25 cellular contexts compared by ENCODE assay signal in genomic region chr3:13210221-13210975, GRCh38.
DNase-seq lines count a peak whose midpoint lies in the region; ATAC-seq and TF ChIP-seq lines count a peak whose summit lies in the region.
"Had no signal": no experiment of that assay in that cellular context is flagged by ENCODE, and none has a peak within 500 bp of the region (broad histone marks: within the 10 kb centered on the region; RNA-seq: fewer than 3 reads in every experiment).

No MANE protein-coding gene starts in this region.

- H3K4me3 Mint-ChIP-seq in WTC11, result no peak overlapping the region
- H3K4me3 Mint-ChIP-seq: activated CD4-positive, alpha-beta memory T cell treated with anti-CD3 and anti-CD28 coated beads for 36 hours; activated naive CD4-positive, alpha-beta T cell treated with anti-CD3 and anti-CD28 coated beads for 36 hours; central memory CD8-positive, alpha-beta T cell had no signal

- H3K4me2 ChIP-seq in BLaER1 treated with 17β-estradiol and CSF1 and Interleukin-3, amounts not matched to agents 10 nM and 100 nM, result peak overlapping the region in 9 of 11 experiments; percentile 47 to 78 (median 66); a peak in 17 of 22 replicates
- H3K4me2 ChIP-seq in osteoblast (ENCODE audit: insufficient read depth, low read length), result no peak overlapping the region

- peak overlapping the region in 3 of 11 experiments; percentile 31 to 58 (median 38); a peak in 4 of 22 replicates for H3K27ac ChIP-seq in BLaER1 treated with 17β-estradiol and CSF1 and Interleukin-3, amounts not matched to agents 10 nM and 100 nM
- H3K27ac ChIP-seq in osteoblast (ENCODE audit: low read depth, low read length), result no peak overlapping the region
- no peak overlapping the region for H3K27ac ChIP-seq in A673 (ENCODE audit: low read depth, low read length, poor library complexity, severe bottlenecking)
- H3K27ac ChIP-seq: HL-60, left lung, sigmoid colon, transverse colon had no signal

- CTCF ChIA-PET in WTC11 (lab: Charles Lee) (interaction anchor here (0.8 kb wide), 1 partner anchor 19 kb away, joined by 3 read pairs; no protein-coding TSS in a partner anchor), A673 (lab: Charles Lee) (no interaction called here)

- H3K9me3 Mint-ChIP-seq in WTC11, result no peaks in the 10 kb centered on the region
- H3K9me3 Mint-ChIP-seq: activated CD4-positive, alpha-beta memory T cell treated with anti-CD3 and anti-CD28 coated beads for 36 hours; activated naive CD4-positive, alpha-beta T cell treated with anti-CD3 and anti-CD28 coated beads for 36 hours; central memory CD8-positive, alpha-beta T cell had no signal

- peaks cover 5% of the 10 kb centered on the region; the same call in 1 of the 2 replicates for H3K4me1 Mint-ChIP-seq in WTC11
- H3K4me1 Mint-ChIP-seq: central memory CD8-positive, alpha-beta T cell had no signal

- H3K27ac Mint-ChIP-seq in WTC11, result no peak overlapping the region
- H3K27ac Mint-ChIP-seq: activated CD4-positive, alpha-beta memory T cell treated with anti-CD3 and anti-CD28 coated beads for 36 hours; activated naive CD4-positive, alpha-beta T cell treated with anti-CD3 and anti-CD28 coated beads for 36 hours; progenitor cell of endocrine pancreas had no signal

- H3K4me3 ChIP-seq in BLaER1 treated with 17β-estradiol and CSF1 and Interleukin-3, amounts not matched to agents 10 nM and 100 nM, result no peak overlapping the region
- H3K4me3 ChIP-seq in osteoblast (ENCODE audit: insufficient read depth, low read length) (no peak overlapping the region), A673 (ENCODE audit: low read depth, low read length, poor library complexity, severe bottlenecking) (no peak overlapping the region)
- H3K4me3 ChIP-seq: left lung, sigmoid colon, transverse colon had no signal

- H3K4me1 ChIP-seq in BLaER1 treated with 17β-estradiol and CSF1 and Interleukin-3, amounts not matched to agents 10 nM and 100 nM, result peaks cover 0 to 45% (median 36%) of the 10 kb centered on the region in 10 experiments; a peak in 16 of 20 replicates
- H3K4me1 ChIP-seq in osteoblast (ENCODE audit: insufficient read depth, low read length) (no peaks in the 10 kb centered on the region), A673 (ENCODE audit: insufficient read depth, low read length, poor library complexity, severe bottlenecking) (no peaks in the 10 kb centered on the region)
- H3K4me1 ChIP-seq: left lung, sigmoid colon, transverse colon had no signal

- H3K36me3 ChIP-seq in BLaER1 treated with 17β-estradiol and CSF1 and Interleukin-3, amounts not matched to agents 10 nM and 100 nM, result no peaks in the 10 kb centered on the region
- no peaks in the 10 kb centered on the region for H3K36me3 ChIP-seq in osteoblast (ENCODE audit: insufficient read depth, low read length)
- no peaks in the 10 kb centered on the region for H3K36me3 ChIP-seq in A673 (ENCODE audit: insufficient read depth, low read length, poor library complexity, severe bottlenecking)
- H3K36me3 ChIP-seq: left lung, sigmoid colon, transverse colon had no signal

- peak overlapping the region in 5 of 11 experiments; percentile 5 to 53 (median 22); a peak in 6 of 22 replicates for H3K9ac ChIP-seq in BLaER1 treated with 17β-estradiol and CSF1 and Interleukin-3, amounts not matched to agents 10 nM and 100 nM

- no TSS peak for BruUV-seq in A673 (replicated peaks; lab: Mats Ljungman, UMichigan)

- peaks cover 0 to 22% (median 0%) of the 10 kb centered on the region in 11 experiments; a peak in 4 of 22 replicates for H3K27me3 ChIP-seq in BLaER1 treated with 17β-estradiol and CSF1 and Interleukin-3, amounts not matched to agents 10 nM and 100 nM
- peaks cover 3% of the 10 kb centered on the region for H3K27me3 ChIP-seq in osteoblast (ENCODE audit: insufficient read depth, low read length)
- H3K27me3 ChIP-seq in A673 (replicated peaks; ENCODE audit: insufficient read depth, low read depth, low read length, poor library complexity), result peaks cover 26% of the 10 kb centered on the region
- H3K27me3 ChIP-seq: transverse colon had no signal

- no peaks in the 10 kb centered on the region for H3K36me3 Mint-ChIP-seq in WTC11
- H3K36me3 Mint-ChIP-seq: activated CD4-positive, alpha-beta memory T cell treated with anti-CD3 and anti-CD28 coated beads for 36 hours had no signal

- intact Hi-C loops in A673 (cut with micrococcal nuclease; ENCODE audit: unreplicated experiment), result no loop called here

- H3K79me2 ChIP-seq in osteoblast (ENCODE audit: insufficient read depth, low read length), result no peaks in the 10 kb centered on the region

- TF ChIP-seq CTCF in osteoblast (IDR thresholded peaks at IDR 0.05; ENCODE audit: extremely low read depth, low read depth, low read length) (no peak), WTC11 (IDR thresholded peaks at IDR 0.05) (no peak), A673 (conservative IDR thresholded peaks at IDR 0.05; ENCODE audit: low read depth, low read length) (no peak)

- no peaks in the 10 kb centered on the region for H3K9me3 ChIP-seq in BLaER1 treated with 17β-estradiol and CSF1 and Interleukin-3, amounts not matched to agents 10 nM and 100 nM (replicated peaks in 1 of 11)
- H3K9me3 ChIP-seq in osteoblast (ENCODE audit: low read depth, low read length) (no peaks in the 10 kb centered on the region), A673 (ENCODE audit: low read depth, low read length, poor library complexity, severe bottlenecking) (no peaks in the 10 kb centered on the region)
- H3K9me3 ChIP-seq: left lung, sigmoid colon, transverse colon had no signal

- H3K27me3 Mint-ChIP-seq in WTC11 (ENCODE audit: low read depth), result no peaks in the 10 kb centered on the region

- DNase-seq in DMS 273 treated with DMSO at 0.1 percent for 48 hours (lab: John Stamatoyannopoulos, UW) (peak; percentile 9), NCI-H82 (lab: John Stamatoyannopoulos, UW) (peak; percentile 89), osteoblast (ENCODE audit: insufficient read length, low spot score, missing footprints) (peak; percentile 65), NCI-H187 (lab: John Stamatoyannopoulos, UW) (no peak), WTC11 (ENCODE audit: low spot score) (no peak), A673 (ENCODE audit: low spot score) (no peak)
- DNase-seq: activated CD4-positive, alpha-beta memory T cell treated with anti-CD3 and anti-CD28 coated beads for 36 hours; activated CD4-positive, alpha-beta T cell treated with anti-CD3 and anti-CD28 coated beads for 1 hour; activated CD8-positive, alpha-beta memory T cell treated with anti-CD3 and anti-CD28 coated beads, Interleukin-2, amount 50 U/mL, for 4 hours; activated naive CD4-positive, alpha-beta T cell treated with anti-CD3 and anti-CD28 coated beads for 36 hours; GOT3; KG1; NCI-H1092 treated with DMSO at 0.1 percent for 48 hours; NCI-H2029 treated with DMSO at 0.1 percent for 48 hours; NCI-H510A; sigmoid colon; stimulated activated CD4-positive, alpha-beta T cell treated with anti-CD3 and anti-CD28 coated beads, Interleukin-4, amount 100 ng/mL, for 24 hours; transverse colon had no signal

- ATAC-seq in WTC11, result no peak
- ATAC-seq: esophagus mucosa, left lung, Right ventricle myocardium inferior had no signal

- no peak overlapping the region for H2AFZ ChIP-seq in osteoblast (ENCODE audit: low read length)

- H4K20me1 ChIP-seq in BLaER1 treated with 17β-estradiol and CSF1 and Interleukin-3, amounts not matched to agents 10 nM and 100 nM, result peaks cover 0 to 16% (median 0%) of the 10 kb centered on the region in 11 experiments; a peak in 2 of 22 replicates
- no peaks in the 10 kb centered on the region for H4K20me1 ChIP-seq in osteoblast (ENCODE audit: insufficient read depth, low read length)

- POLR2A ChIA-PET in WTC11 (lab: Charles Lee) (no interaction called here), A673 (lab: Charles Lee; ENCODE audit: low non-redundant PET) (no interaction called here)

TF ChIP-seq in WTC11, 78 proteins besides CTCF, POLR2A, EP300 and RAD21:
- TF ChIP-seq SMAD3 (CRISPR knock-in tag; IDR thresholded peaks at IDR 0.05; ENCODE audit: borderline replicate concordance), result no peak
- no peak for TF ChIP-seq SOX15 (CRISPR knock-in tag; IDR thresholded peaks at IDR 0.05)
- no peak for TF ChIP-seq ZNF138 (CRISPR knock-in tag; conservative IDR thresholded peaks at IDR 0.05)
- TF ChIP-seq NR3C1 (CRISPR knock-in tag; conservative IDR thresholded peaks at IDR 0.05; ENCODE audit: low read depth), result no peak
- no peak for TF ChIP-seq GABPB1 (CRISPR knock-in tag; IDR thresholded peaks at IDR 0.05)
- TF ChIP-seq, protein P1, sequence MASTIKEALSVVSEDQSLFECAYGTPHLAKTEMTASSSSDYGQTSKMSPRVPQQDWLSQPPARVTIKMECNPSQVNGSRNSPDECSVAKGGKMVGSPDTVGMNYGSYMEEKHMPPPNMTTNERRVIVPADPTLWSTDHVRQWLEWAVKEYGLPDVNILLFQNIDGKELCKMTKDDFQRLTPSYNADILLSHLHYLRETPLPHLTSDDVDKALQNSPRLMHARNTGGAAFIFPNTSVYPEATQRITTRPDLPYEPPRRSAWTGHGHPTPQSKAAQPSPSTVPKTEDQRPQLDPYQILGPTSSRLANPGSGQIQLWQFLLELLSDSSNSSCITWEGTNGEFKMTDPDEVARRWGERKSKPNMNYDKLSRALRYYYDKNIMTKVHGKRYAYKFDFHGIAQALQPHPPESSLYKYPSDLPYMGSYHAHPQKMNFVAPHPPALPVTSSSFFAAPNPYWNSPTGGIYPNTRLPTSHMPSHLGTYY (CRISPR knock-in tag; IDR thresholded peaks at IDR 0.05), result no peak
- TF ChIP-seq, protein P2, sequence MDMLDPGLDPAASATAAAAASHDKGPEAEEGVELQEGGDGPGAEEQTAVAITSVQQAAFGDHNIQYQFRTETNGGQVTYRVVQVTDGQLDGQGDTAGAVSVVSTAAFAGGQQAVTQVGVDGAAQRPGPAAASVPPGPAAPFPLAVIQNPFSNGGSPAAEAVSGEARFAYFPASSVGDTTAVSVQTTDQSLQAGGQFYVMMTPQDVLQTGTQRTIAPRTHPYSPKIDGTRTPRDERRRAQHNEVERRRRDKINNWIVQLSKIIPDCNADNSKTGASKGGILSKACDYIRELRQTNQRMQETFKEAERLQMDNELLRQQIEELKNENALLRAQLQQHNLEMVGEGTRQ (CRISPR knock-in tag; IDR thresholded peaks at IDR 0.05), result no peak
- TF ChIP-seq OVOL2 (CRISPR knock-in tag; IDR thresholded peaks at IDR 0.05; ENCODE audit: borderline replicate concordance), result no peak
- no peak for TF ChIP-seq NFATC4 (CRISPR knock-in tag; IDR thresholded peaks at IDR 0.05)
- TF ChIP-seq GRHL2 (CRISPR knock-in tag; IDR thresholded peaks at IDR 0.05; ENCODE audit: insufficient replicate concordance, severe bottlenecking), result no peak

Comparison
In these comparisons a context has a peak if more than half of its experiments do, and no peak if none do; other contexts are left out.
1. DNase-seq: peak in DMS 273 treated with DMSO at 0.1 percent for 48 hours (single experiment), NCI-H82 (single experiment) and osteoblast (single experiment); none in NCI-H187 (0 of 2), WTC11 (single experiment) and A673 (single experiment).